Comparison of ENCODE assay signal across 24 cellular contexts in the genomic region with DNA sequence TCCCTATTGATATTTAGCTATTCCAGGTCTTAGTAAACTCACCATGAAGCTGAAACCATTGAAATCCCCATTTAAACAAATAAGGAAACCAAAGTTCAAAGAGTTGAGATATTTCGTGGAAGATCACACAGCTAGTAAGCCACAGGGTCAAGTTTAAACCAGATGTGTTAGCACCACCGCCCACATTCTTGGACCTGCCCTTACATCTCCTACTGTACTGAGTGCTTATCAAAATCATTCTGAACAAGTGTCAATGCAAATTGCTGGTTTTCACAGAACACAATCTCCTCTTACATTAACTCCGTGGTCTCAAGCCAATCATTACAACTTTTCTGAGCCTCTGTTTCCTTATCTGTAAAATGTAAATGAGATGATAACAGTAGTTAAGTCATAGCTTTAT.
"Had no signal": no experiment of that assay in that cellular context is flagged by ENCODE, and none has a peak within 500 bp of the region (broad histone marks: within the 10 kb centered on the region; RNA-seq: fewer than 3 reads in every experiment).

No MANE protein-coding gene starts in this region.

- H3K27me3 ChIP-seq: body of pancreas, sigmoid colon, uterus had no signal

- H3K4me1 ChIP-seq: uterus had no signal

- H3K36me3 ChIP-seq: sigmoid colon, uterus had no signal

- H3K4me3 ChIP-seq: body of pancreas, sigmoid colon, uterus had no signal

- DNase-seq: activated CD4-positive, alpha-beta T cell treated with anti-CD3 and anti-CD28 coated beads for 4 hours; activated CD4-positive, alpha-beta T cell treated with anti-CD3 and anti-CD28 coated beads, Interleukin-2, amount 50 U/mL, for 48 hours; activated CD4-positive, CD25-positive, alpha-beta regulatory T cell; activated CD8-positive, alpha-beta memory T cell treated with anti-CD3 and anti-CD28 coated beads, Interleukin-2, amount 50 U/mL, for 48 hours; activated naive CD4-positive, alpha-beta T cell treated with Interleukin-2 at 50 U/mL for 16 hours; activated naive CD8-positive, alpha-beta T cell treated with anti-CD3 and anti-CD28 coated beads, Interleukin-2, amount 10 ng/mL, durations not matched to agents 7 days and 5 days; activated T-cell treated with anti-CD3 and anti-CD28 coated beads, Interleukin-2, amount 50 U/mL, for 4 hours; amniotic stem cell; body of pancreas; effector CD4-positive, alpha-beta T cell; erythroblast; head of caudate nucleus; hypothalamus; islet precursor cell; left cardiac atrium; retina; sigmoid colon; stimulated activated CD4-positive, alpha-beta T cell treated with anti-CD3 and anti-CD28 coated beads, Interleukin-2, amount 100 ng/mL, for 48 hours; stimulated activated CD8-positive, alpha-beta memory T cell treated with anti-CD3 and anti-CD28 coated beads, Interleukin-4, amount 100 ng/mL, for 48 hours; stimulated activated naive B cell treated with anti-CD40 and anti-IgM and Interleukin-4, amounts not matched to agents 10 μg/mL and 1 μg/mL and 100 μg/mL, for 72 hours; T1000; trophoblast cell; uterus had no signal

- FAIRE-seq: frontal cortex had no signal

- H3K27ac ChIP-seq: body of pancreas, sigmoid colon, uterus had no signal
